ENCODE assay signal across 24 cellular contexts in the genomic region with DNA sequence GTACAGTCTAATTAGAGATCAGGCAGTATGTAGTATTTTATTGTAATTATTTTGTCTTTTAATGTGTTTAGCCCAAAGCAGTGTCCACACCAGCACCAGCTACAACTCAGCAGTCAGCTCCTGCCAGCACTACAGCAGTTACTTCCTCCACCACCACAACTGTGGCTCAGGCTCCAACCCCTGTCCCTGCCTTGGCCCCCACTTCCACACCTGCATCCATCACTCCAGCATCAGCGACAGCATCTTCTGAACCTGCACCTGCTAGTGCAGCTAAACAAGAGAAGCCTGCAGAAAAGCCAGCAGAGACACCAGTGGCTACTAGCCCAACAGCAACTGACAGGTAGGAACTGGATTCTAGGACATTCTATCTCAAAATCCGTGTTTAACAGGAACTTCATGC.
"Had no signal": no experiment of that assay in that cellular context is flagged by ENCODE, and none has a peak within 500 bp of the region (broad histone marks: within the 10 kb centered on the region; RNA-seq: fewer than 3 reads in every experiment).

No MANE protein-coding gene starts in this region.

- H3K27ac Mint-ChIP-seq: activated CD4-positive, alpha-beta memory T cell treated with anti-CD3 and anti-CD28 coated beads for 36 hours; activated CD4-positive, alpha-beta T cell treated with anti-CD3 and anti-CD28 coated beads, Interleukin-2, amount 10 ng/mL, durations not matched to agents 7 days and 5 days; activated naive CD8-positive, alpha-beta T cell treated with anti-CD3 and anti-CD28 coated beads, Interleukin-2, amount 10 ng/mL, durations not matched to agents 7 days and 5 days; activated T-cell treated with anti-CD3 and anti-CD28 coated beads, Interleukin-2, amount 50 U/mL, for 72 hours had no signal

- H3K4me3 Mint-ChIP-seq: activated CD4-positive, alpha-beta memory T cell treated with anti-CD3 and anti-CD28 coated beads for 36 hours; activated CD4-positive, alpha-beta T cell treated with anti-CD3 and anti-CD28 coated beads, Interleukin-2, amount 10 ng/mL, durations not matched to agents 7 days and 5 days; activated naive CD8-positive, alpha-beta T cell treated with anti-CD3 and anti-CD28 coated beads, Interleukin-2, amount 10 ng/mL, durations not matched to agents 7 days and 5 days; activated T-cell treated with anti-CD3 and anti-CD28 coated beads, Interleukin-2, amount 50 U/mL, for 72 hours had no signal

- ATAC-seq: activated T-cell treated with anti-CD3 and anti-CD28 coated beads, Interleukin-2, amount 50 U/mL, for 72 hours had no signal

- H3K27me3 ChIP-seq: adrenal gland, breast epithelium had no signal

- DNase-seq: activated CD4-positive, alpha-beta memory T cell treated with anti-CD3 and anti-CD28 coated beads for 36 hours; activated CD4-positive, alpha-beta T cell treated with anti-CD3 and anti-CD28 coated beads, Interleukin-2, amount 10 ng/mL, durations not matched to agents 7 days and 5 days; activated CD4-positive, CD25-positive, alpha-beta regulatory T cell; activated CD8-positive, alpha-beta memory T cell treated with anti-CD3 and anti-CD28 coated beads for 24 hours; activated naive CD4-positive, alpha-beta T cell treated with anti-CD3 and anti-CD28 coated beads, Interleukin-2, amount 50 U/mL, for 16 hours; activated naive CD8-positive, alpha-beta T cell treated with anti-CD3 and anti-CD28 coated beads, Interleukin-2, amount 10 ng/mL, durations not matched to agents 7 days and 5 days; activated T-cell treated with anti-CD3 and anti-CD28 coated beads, Interleukin-2, amount 50 U/mL, for 72 hours; adrenal gland; anterior cingulate cortex; caudate nucleus; Kasumi-1; KBM-7; NCI-H1105 treated with DMSO at 0.1 percent for 48 hours; NCI-H1436 treated with DMSO at 0.1 percent for 48 hours; NCI-H187; NCI-H2081; NCI-H510A treated with DMSO at 0.1 percent for 48 hours; PC-9; SHP77 treated with DMSO at 0.1 percent for 48 hours; T-helper 2 cell; T1000 had no signal

- H3K27ac ChIP-seq: adrenal gland, breast epithelium, PC-9, VCaP had no signal

- H3K27me3 Mint-ChIP-seq: activated CD4-positive, alpha-beta memory T cell treated with anti-CD3 and anti-CD28 coated beads for 36 hours; activated CD4-positive, alpha-beta T cell treated with anti-CD3 and anti-CD28 coated beads, Interleukin-2, amount 10 ng/mL, durations not matched to agents 7 days and 5 days; activated naive CD8-positive, alpha-beta T cell treated with anti-CD3 and anti-CD28 coated beads, Interleukin-2, amount 10 ng/mL, durations not matched to agents 7 days and 5 days had no signal

- H3K9me3 Mint-ChIP-seq: activated CD4-positive, alpha-beta memory T cell treated with anti-CD3 and anti-CD28 coated beads for 36 hours; activated CD4-positive, alpha-beta T cell treated with anti-CD3 and anti-CD28 coated beads, Interleukin-2, amount 10 ng/mL, durations not matched to agents 7 days and 5 days; activated naive CD8-positive, alpha-beta T cell treated with anti-CD3 and anti-CD28 coated beads, Interleukin-2, amount 10 ng/mL, durations not matched to agents 7 days and 5 days; activated T-cell treated with anti-CD3 and anti-CD28 coated beads, Interleukin-2, amount 50 U/mL, for 72 hours had no signal

- FAIRE-seq: TTC549 had no signal

- H3K4me1 ChIP-seq: breast epithelium had no signal

- H3K4me2 ChIP-seq: PC-9 had no signal

- H2AFZ ChIP-seq: PC-9 had no signal

- H3K4me3 ChIP-seq: adrenal gland, breast epithelium, PC-9 had no signal

- H3K9me3 ChIP-seq: adrenal gland, breast epithelium had no signal
